In genomic region chr7:132865766-132866531, GRCh38 we compare ENCODE assay signal across 11 cellular contexts.
A peak's percentile ranks its signal among the peaks of the same experiment; 100 is the strongest.
DNase-seq lines count a peak whose midpoint lies in the region; TF ChIP-seq lines count a peak whose summit lies in the region.
"Had no signal": no experiment of that assay in that cellular context is flagged by ENCODE, and none has a peak within 500 bp of the region (broad histone marks: within the 10 kb centered on the region; RNA-seq: fewer than 3 reads in every experiment).

No MANE protein-coding gene starts in this region.

- in situ Hi-C loops in GM23248 (cut with MboI), result no loop called here

- no peaks in the 10 kb centered on the region for H3K79me2 ChIP-seq in GM23248 (ENCODE audit: insufficient read depth)

- no peaks in the 10 kb centered on the region for H3F3A ChIP-seq in GM23248 (ENCODE audit: insufficient read depth)

- H3K27me3 ChIP-seq in GM23248 (replicated peaks; ENCODE audit: insufficient read depth) (no peaks in the 10 kb centered on the region), adipocyte (replicated peaks; ENCODE audit: control insufficient read depth, insufficient read depth, low read length) (no peaks in the 10 kb centered on the region), esophagus squamous epithelium (no peaks in the 10 kb centered on the region)
- H3K27me3 ChIP-seq: suprapubic skin had no signal

- H3K4me1 ChIP-seq in GM23248 (ENCODE audit: insufficient read depth), result peaks cover 13% of the 10 kb centered on the region
- peaks cover 3% of the 10 kb centered on the region for H3K4me1 ChIP-seq in adipocyte (ENCODE audit: control insufficient read depth, insufficient read depth, low read length)
- no peaks in the 10 kb centered on the region for H3K4me1 ChIP-seq in esophagus squamous epithelium
- H3K4me1 ChIP-seq: suprapubic skin had no signal

- H2AFZ ChIP-seq in GM23248, result no peak overlapping the region

- 24 to 27% methylated on average over 8 of the region's 8 CpGs for WGBS in GM23248 (ENCODE audit: low coverage in 1 of 2, low lambda C conversion rate in 2 of 2, missing lambda C conversion rate in 2 of 2), 2 experiments
- WGBS in esophagus squamous epithelium, 2 donors, result 81 to 82% methylated on average over 8 of the region's 8 CpGs

- peak; percentile 81 for DNase-seq in GM23248
- DNase-seq in adipocyte (ENCODE audit: low read depth), result peak; percentile 89
- peak; percentile 92 to 97 for DNase-seq in foreskin fibroblast
- DNase-seq in renal cortical epithelial cell (ENCODE audit: low read depth), result peak; percentile 65
- DNase-seq in esophagus squamous epithelium (lab: John Stamatoyannopoulos, UW), result no peak
- DNase-seq in occipital lobe (lab: John Stamatoyannopoulos, UW), result no peak
- no peak for DNase-seq in HuH-7 (ENCODE audit: low spot score)
- DNase-seq: activated CD4-positive, alpha-beta T cell treated with anti-CD3 and anti-CD28 coated beads, Interleukin-2, amount 10 ng/mL, durations not matched to agents 24 days and 14 days; Karpas-422 had no signal

- H3K9ac ChIP-seq in GM23248, result no peak overlapping the region
- no peak overlapping the region for H3K9ac ChIP-seq in adipocyte (ENCODE audit: low read length)

- no peak for TF ChIP-seq CTCF in foreskin fibroblast (IDR thresholded peaks at IDR 0.05; ENCODE audit: low read depth, low read length)
- TF ChIP-seq CTCF in esophagus squamous epithelium (IDR thresholded peaks at IDR 0.05), result no peak

- H3K36me3 ChIP-seq in GM23248 (ENCODE audit: low read depth) (no peaks in the 10 kb centered on the region), adipocyte (ENCODE audit: control insufficient read depth, insufficient read depth, low read length, severe bottlenecking) (no peaks in the 10 kb centered on the region), esophagus squamous epithelium (no peaks in the 10 kb centered on the region)
- H3K36me3 ChIP-seq: suprapubic skin had no signal

- TF ChIP-seq POLR2A in esophagus squamous epithelium (IDR thresholded peaks at IDR 0.05), result no peak

- H3K4me2 ChIP-seq in GM23248 (ENCODE audit: unreplicated experiment), result peak overlapping the region; percentile 44

- H3K27ac ChIP-seq in GM23248, result peak overlapping the region; percentile 35
- H3K27ac ChIP-seq in esophagus squamous epithelium, result no peak overlapping the region
- H3K27ac ChIP-seq: suprapubic skin had no signal

- H3K9me2 ChIP-seq in GM23248 (ENCODE audit: insufficient read depth), result no peaks in the 10 kb centered on the region

- peak overlapping the region; percentile 7; the same call in 1 of the 2 replicates for H3K4me3 ChIP-seq in GM23248
- no peak overlapping the region for H3K4me3 ChIP-seq in adipocyte (ENCODE audit: low read length)
- H3K4me3 ChIP-seq in foreskin fibroblast (ENCODE audit: low read depth in 1 of 2, low read length in 2 of 2), result peak overlapping the region in 1 of 2 donors; percentile 21
- H3K4me3 ChIP-seq in esophagus squamous epithelium, result no peak overlapping the region
- H3K4me3 ChIP-seq: skin epidermis, suprapubic skin had no signal

- intact Hi-C loops in esophagus squamous epithelium (cut with DNase I), result no loop called here

- no peaks in the 10 kb centered on the region for H4K20me1 ChIP-seq in GM23248 (ENCODE audit: insufficient read depth)

- H3K9me3 ChIP-seq in GM23248 (ENCODE audit: low read depth) (no peaks in the 10 kb centered on the region), adipocyte (ENCODE audit: control insufficient read depth, low read length) (peaks cover 5% of the 10 kb centered on the region), esophagus squamous epithelium (no peaks in the 10 kb centered on the region)

Comparison
In these comparisons a context has a peak if more than half of its experiments do, and no peak if none do; other contexts are left out.
1. DNase-seq: peak in GM23248 (single experiment), adipocyte (single experiment), foreskin fibroblast (2 of 2) and renal cortical epithelial cell (single experiment); none in esophagus squamous epithelium (single experiment), occipital lobe (single experiment) and HuH-7 (single experiment).